1 cellular context compared by ENCODE assay signal in the genomic region with DNA sequence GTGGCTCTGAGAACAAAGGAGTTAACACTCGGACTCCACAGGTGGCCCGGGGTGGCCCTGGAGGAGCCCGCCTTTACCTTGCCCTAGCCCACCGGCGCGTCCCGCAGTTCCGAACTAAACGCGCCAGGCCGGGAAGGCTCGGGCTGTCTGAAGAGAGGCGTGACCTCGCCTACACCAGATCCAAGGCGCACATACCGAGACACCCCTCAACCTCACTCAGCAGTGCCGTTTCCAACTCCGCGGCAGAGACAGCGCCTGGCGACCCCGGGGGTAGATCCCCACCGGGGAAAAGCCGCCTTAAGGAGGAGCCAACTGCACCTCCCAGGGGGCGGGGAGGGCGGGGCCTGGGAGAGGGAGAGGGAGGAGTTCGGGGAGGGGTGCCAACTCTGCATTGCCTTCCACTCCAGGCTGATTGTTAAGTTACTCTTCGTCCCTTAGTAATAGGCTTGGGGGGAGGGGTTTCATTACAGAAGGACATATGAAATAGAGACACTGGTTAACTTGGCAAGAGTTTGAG.
TF ChIP-seq lines count a peak whose summit lies in the region.

A gene (minus strand): TSS at position 272 of the 517 bp plus-strand sequence. CDS start 1,408 bp downstream, outside the sequence.

TF ChIP-seq in GM12878, 131 proteins besides CTCF, POLR2A, EP300 and RAD21 (continued from another document and continues in another):
- TF ChIP-seq, protein P1, sequence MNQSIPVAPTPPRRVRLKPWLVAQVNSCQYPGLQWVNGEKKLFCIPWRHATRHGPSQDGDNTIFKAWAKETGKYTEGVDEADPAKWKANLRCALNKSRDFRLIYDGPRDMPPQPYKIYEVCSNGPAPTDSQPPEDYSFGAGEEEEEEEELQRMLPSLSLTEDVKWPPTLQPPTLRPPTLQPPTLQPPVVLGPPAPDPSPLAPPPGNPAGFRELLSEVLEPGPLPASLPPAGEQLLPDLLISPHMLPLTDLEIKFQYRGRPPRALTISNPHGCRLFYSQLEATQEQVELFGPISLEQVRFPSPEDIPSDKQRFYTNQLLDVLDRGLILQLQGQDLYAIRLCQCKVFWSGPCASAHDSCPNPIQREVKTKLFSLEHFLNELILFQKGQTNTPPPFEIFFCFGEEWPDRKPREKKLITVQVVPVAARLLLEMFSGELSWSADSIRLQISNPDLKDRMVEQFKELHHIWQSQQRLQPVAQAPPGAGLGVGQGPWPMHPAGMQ (IDR thresholded peaks at IDR 0.05; ENCODE audit: borderline replicate concordance): no peak
- TF ChIP-seq RBBP5 (conservative IDR thresholded peaks at IDR 0.05) (no peak), SUPT20H (IDR thresholded peaks at IDR 0.05; ENCODE audit: borderline replicate concordance, control insufficient read depth, low read depth, low read length) (no peak), ZNF622 (IDR thresholded peaks at IDR 0.05) (no peak), ESRRA (IDR thresholded peaks at IDR 0.05; ENCODE audit: low read length) (no peak), SMARCA5 (IDR thresholded peaks at IDR 0.05) (peak; percentile 76), IRF4 (IDR thresholded peaks at IDR 0.05; ENCODE audit: low read depth, low read length) (no peak), SUZ12 (IDR thresholded peaks at IDR 0.05; ENCODE audit: unreplicated experiment) (no peak), PAX8 (IDR thresholded peaks at IDR 0.05) (no peak), IKZF1 (conservative IDR thresholded peaks at IDR 0.05) (peak; percentile 28; the same call in 1 of the 2 replicates), RAD51 (IDR thresholded peaks at IDR 0.05) (no peak), CEBPB (IDR thresholded peaks at IDR 0.05; ENCODE audit: borderline replicate concordance in 1 of 2, low read depth in 2 of 2, low read length in 2 of 2) (no peak), NR2F1 (conservative IDR thresholded peaks at IDR 0.05) (no peak), SMAD1 (IDR thresholded peaks at IDR 0.05; ENCODE audit: low read depth, partially characterized antibody) (no peak), NFXL1 (IDR thresholded peaks at IDR 0.05; ENCODE audit: borderline replicate concordance) (no peak), RELA (IDR thresholded peaks at IDR 0.05; ENCODE audit: borderline replicate concordance, partially characterized antibody) (peak; percentile 3), FOS (IDR thresholded peaks at IDR 0.05; ENCODE audit: borderline replicate concordance, extremely low read depth, insufficient read length) (no peak), NBN (IDR thresholded peaks at IDR 0.05) (0 out of 2 replicates have a peak, but pooled peaks have one; percentile 69), KLF5 (IDR thresholded peaks at IDR 0.05; ENCODE audit: partially characterized antibody) (no peak), YY1 (IDR thresholded peaks at IDR 0.05; ENCODE audit: low read depth, low read length) (no peak), KDM1A (IDR thresholded peaks at IDR 0.05; ENCODE audit: borderline replicate concordance) (no peak), FOXM1 (IDR thresholded peaks at IDR 0.05; ENCODE audit: low read depth, low read length) (no peak), ZNF384 (IDR thresholded peaks at IDR 0.05; ENCODE audit: borderline replicate concordance, low read depth, low read length) (no peak), CREM (IDR thresholded peaks at IDR 0.05; ENCODE audit: low read depth) (no peak), ZNF274 (IDR thresholded peaks at IDR 0.05; ENCODE audit: insufficient read depth, insufficient read length) (no peak), ZZZ3 (IDR thresholded peaks at IDR 0.05; ENCODE audit: control insufficient read depth, insufficient read length, low read depth) (no peak), SIX5 (IDR thresholded peaks at IDR 0.05; ENCODE audit: low read depth, low read length, severe bottlenecking) (no peak), POLR2AphosphoS2 (IDR thresholded peaks at IDR 0.05; ENCODE audit: low read depth, low read length) (no peak), TAF1 (IDR thresholded peaks at IDR 0.05; ENCODE audit: borderline replicate concordance, low read depth, low read length) (no peak), ETV6 (conservative IDR thresholded peaks at IDR 0.05 in 1 of 2, IDR thresholded peaks at IDR 0.05 in 1 of 2; ENCODE audit: borderline replicate concordance in 1 of 2, low read depth in 1 of 2) (no peak), NR2C1 (IDR thresholded peaks at IDR 0.05) (no peak), ZBED1 (IDR thresholded peaks at IDR 0.05; ENCODE audit: borderline replicate concordance) (no peak), CBX3 (IDR thresholded peaks at IDR 0.05; ENCODE audit: borderline replicate concordance, low read depth) (no peak), SMAD5 (IDR thresholded peaks at IDR 0.05; ENCODE audit: low read depth) (peak; percentile 69; the same call in 1 of the 2 replicates), SP1 (IDR thresholded peaks at IDR 0.05; ENCODE audit: low read depth, low read length) (no peak)
- TF ChIP-seq, protein P2, sequence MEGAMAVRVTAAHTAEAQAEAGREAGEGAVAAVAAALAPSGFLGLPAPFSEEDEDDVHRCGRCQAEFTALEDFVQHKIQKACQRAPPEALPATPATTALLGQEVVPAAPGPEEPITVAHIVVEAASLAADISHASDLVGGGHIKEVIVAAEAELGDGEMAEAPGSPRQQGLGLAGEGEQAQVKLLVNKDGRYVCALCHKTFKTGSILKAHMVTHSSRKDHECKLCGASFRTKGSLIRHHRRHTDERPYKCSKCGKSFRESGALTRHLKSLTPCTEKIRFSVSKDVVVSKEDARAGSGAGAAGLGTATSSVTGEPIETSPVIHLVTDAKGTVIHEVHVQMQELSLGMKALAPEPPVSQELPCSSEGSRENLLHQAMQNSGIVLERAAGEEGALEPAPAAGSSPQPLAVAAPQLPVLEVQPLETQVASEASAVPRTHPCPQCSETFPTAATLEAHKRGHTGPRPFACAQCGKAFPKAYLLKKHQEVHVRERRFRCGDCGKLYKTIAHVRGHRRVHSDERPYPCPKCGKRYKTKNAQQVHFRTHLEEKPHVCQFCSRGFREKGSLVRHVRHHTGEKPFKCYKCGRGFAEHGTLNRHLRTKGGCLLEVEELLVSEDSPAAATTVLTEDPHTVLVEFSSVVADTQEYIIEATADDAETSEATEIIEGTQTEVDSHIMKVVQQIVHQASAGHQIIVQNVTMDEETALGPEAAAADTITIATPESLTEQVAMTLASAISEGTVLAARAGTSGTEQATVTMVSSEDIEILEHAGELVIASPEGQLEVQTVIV (IDR thresholded peaks at IDR 0.05; ENCODE audit: borderline replicate concordance, partially characterized antibody): no peak
- TF ChIP-seq, protein P3, sequence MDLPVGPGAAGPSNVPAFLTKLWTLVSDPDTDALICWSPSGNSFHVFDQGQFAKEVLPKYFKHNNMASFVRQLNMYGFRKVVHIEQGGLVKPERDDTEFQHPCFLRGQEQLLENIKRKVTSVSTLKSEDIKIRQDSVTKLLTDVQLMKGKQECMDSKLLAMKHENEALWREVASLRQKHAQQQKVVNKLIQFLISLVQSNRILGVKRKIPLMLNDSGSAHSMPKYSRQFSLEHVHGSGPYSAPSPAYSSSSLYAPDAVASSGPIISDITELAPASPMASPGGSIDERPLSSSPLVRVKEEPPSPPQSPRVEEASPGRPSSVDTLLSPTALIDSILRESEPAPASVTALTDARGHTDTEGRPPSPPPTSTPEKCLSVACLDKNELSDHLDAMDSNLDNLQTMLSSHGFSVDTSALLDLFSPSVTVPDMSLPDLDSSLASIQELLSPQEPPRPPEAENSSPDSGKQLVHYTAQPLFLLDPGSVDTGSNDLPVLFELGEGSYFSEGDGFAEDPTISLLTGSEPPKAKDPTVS (IDR thresholded peaks at IDR 0.05; ENCODE audit: low read depth, low read length): no peak
- TF ChIP-seq, protein P4, sequence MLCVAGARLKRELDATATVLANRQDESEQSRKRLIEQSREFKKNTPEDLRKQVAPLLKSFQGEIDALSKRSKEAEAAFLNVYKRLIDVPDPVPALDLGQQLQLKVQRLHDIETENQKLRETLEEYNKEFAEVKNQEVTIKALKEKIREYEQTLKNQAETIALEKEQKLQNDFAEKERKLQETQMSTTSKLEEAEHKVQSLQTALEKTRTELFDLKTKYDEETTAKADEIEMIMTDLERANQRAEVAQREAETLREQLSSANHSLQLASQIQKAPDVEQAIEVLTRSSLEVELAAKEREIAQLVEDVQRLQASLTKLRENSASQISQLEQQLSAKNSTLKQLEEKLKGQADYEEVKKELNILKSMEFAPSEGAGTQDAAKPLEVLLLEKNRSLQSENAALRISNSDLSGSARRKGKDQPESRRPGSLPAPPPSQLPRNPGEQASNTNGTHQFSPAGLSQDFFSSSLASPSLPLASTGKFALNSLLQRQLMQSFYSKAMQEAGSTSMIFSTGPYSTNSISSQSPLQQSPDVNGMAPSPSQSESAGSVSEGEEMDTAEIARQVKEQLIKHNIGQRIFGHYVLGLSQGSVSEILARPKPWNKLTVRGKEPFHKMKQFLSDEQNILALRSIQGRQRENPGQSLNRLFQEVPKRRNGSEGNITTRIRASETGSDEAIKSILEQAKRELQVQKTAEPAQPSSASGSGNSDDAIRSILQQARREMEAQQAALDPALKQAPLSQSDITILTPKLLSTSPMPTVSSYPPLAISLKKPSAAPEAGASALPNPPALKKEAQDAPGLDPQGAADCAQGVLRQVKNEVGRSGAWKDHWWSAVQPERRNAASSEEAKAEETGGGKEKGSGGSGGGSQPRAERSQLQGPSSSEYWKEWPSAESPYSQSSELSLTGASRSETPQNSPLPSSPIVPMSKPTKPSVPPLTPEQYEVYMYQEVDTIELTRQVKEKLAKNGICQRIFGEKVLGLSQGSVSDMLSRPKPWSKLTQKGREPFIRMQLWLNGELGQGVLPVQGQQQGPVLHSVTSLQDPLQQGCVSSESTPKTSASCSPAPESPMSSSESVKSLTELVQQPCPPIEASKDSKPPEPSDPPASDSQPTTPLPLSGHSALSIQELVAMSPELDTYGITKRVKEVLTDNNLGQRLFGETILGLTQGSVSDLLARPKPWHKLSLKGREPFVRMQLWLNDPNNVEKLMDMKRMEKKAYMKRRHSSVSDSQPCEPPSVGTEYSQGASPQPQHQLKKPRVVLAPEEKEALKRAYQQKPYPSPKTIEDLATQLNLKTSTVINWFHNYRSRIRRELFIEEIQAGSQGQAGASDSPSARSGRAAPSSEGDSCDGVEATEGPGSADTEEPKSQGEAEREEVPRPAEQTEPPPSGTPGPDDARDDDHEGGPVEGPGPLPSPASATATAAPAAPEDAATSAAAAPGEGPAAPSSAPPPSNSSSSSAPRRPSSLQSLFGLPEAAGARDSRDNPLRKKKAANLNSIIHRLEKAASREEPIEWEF (IDR thresholded peaks at IDR 0.05; ENCODE audit: insufficient replicate concordance, low read depth, low read length): no peak
- TF ChIP-seq, protein P5, sequence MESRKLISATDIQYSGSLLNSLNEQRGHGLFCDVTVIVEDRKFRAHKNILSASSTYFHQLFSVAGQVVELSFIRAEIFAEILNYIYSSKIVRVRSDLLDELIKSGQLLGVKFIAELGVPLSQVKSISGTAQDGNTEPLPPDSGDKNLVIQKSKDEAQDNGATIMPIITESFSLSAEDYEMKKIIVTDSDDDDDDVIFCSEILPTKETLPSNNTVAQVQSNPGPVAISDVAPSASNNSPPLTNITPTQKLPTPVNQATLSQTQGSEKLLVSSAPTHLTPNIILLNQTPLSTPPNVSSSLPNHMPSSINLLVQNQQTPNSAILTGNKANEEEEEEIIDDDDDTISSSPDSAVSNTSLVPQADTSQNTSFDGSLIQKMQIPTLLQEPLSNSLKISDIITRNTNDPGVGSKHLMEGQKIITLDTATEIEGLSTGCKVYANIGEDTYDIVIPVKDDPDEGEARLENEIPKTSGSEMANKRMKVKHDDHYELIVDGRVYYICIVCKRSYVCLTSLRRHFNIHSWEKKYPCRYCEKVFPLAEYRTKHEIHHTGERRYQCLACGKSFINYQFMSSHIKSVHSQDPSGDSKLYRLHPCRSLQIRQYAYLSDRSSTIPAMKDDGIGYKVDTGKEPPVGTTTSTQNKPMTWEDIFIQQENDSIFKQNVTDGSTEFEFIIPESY (IDR thresholded peaks at IDR 0.05): no peak
- TF ChIP-seq, protein P6, sequence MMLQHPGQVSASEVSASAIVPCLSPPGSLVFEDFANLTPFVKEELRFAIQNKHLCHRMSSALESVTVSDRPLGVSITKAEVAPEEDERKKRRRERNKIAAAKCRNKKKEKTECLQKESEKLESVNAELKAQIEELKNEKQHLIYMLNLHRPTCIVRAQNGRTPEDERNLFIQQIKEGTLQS (IDR thresholded peaks at IDR 0.05; ENCODE audit: borderline replicate concordance, extremely low read depth, low read depth, low read length): no peak
- TF ChIP-seq, protein P7, sequence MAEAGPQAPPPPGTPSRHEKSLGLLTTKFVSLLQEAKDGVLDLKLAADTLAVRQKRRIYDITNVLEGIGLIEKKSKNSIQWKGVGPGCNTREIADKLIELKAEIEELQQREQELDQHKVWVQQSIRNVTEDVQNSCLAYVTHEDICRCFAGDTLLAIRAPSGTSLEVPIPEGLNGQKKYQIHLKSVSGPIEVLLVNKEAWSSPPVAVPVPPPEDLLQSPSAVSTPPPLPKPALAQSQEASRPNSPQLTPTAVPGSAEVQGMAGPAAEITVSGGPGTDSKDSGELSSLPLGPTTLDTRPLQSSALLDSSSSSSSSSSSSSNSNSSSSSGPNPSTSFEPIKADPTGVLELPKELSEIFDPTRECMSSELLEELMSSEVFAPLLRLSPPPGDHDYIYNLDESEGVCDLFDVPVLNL (IDR thresholded peaks at IDR 0.05; ENCODE audit: low read depth, low read length): no peak
- TF ChIP-seq, protein P8, sequence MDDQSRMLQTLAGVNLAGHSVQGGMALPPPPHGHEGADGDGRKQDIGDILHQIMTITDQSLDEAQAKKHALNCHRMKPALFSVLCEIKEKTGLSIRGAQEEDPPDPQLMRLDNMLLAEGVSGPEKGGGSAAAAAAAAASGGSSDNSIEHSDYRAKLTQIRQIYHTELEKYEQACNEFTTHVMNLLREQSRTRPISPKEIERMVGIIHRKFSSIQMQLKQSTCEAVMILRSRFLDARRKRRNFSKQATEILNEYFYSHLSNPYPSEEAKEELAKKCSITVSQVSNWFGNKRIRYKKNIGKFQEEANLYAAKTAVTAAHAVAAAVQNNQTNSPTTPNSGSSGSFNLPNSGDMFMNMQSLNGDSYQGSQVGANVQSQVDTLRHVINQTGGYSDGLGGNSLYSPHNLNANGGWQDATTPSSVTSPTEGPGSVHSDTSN (IDR thresholded peaks at IDR 0.05; ENCODE audit: insufficient replicate concordance, low read depth, low read length): no peak
- TF ChIP-seq, protein P9, sequence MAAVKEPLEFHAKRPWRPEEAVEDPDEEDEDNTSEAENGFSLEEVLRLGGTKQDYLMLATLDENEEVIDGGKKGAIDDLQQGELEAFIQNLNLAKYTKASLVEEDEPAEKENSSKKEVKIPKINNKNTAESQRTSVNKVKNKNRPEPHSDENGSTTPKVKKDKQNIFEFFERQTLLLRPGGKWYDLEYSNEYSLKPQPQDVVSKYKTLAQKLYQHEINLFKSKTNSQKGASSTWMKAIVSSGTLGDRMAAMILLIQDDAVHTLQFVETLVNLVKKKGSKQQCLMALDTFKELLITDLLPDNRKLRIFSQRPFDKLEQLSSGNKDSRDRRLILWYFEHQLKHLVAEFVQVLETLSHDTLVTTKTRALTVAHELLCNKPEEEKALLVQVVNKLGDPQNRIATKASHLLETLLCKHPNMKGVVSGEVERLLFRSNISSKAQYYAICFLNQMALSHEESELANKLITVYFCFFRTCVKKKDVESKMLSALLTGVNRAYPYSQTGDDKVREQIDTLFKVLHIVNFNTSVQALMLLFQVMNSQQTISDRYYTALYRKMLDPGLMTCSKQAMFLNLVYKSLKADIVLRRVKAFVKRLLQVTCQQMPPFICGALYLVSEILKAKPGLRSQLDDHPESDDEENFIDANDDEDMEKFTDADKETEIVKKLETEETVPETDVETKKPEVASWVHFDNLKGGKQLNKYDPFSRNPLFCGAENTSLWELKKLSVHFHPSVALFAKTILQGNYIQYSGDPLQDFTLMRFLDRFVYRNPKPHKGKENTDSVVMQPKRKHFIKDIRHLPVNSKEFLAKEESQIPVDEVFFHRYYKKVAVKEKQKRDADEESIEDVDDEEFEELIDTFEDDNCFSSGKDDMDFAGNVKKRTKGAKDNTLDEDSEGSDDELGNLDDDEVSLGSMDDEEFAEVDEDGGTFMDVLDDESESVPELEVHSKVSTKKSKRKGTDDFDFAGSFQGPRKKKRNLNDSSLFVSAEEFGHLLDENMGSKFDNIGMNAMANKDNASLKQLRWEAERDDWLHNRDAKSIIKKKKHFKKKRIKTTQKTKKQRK (IDR thresholded peaks at IDR 0.05; ENCODE audit: low read depth, low read length): no peak
